In genomic region chr10:78763651-78764395, GRCh38 we compare ENCODE assay signal across 10 cellular contexts.
DNase-seq lines count a peak whose midpoint lies in the region; ATAC-seq and TF ChIP-seq lines count a peak whose summit lies in the region.
"Had no signal": no experiment of that assay in that cellular context is flagged by ENCODE, and none has a peak within 500 bp of the region (broad histone marks: within the 10 kb centered on the region; RNA-seq: fewer than 3 reads in every experiment).

No MANE protein-coding gene starts in this region.

- peak overlapping the region in 6 of 11 experiments; percentile 3 to 50 (median 44); a peak in 8 of 22 replicates for H3K27ac ChIP-seq in BLaER1 treated with 17β-estradiol and CSF1 and Interleukin-3, amounts not matched to agents 10 nM and 100 nM
- H3K27ac ChIP-seq in ascending aorta, result peak overlapping the region; percentile 16 to 89

- no peaks in the 10 kb centered on the region for H4K20me1 ChIP-seq in BLaER1 treated with 17β-estradiol and CSF1 and Interleukin-3, amounts not matched to agents 10 nM and 100 nM

- no peaks in the 10 kb centered on the region for H3K27me3 ChIP-seq in BLaER1 treated with 17β-estradiol and CSF1 and Interleukin-3, amounts not matched to agents 10 nM and 100 nM
- no peaks in the 10 kb centered on the region for H3K27me3 ChIP-seq in ascending aorta

- H3K4me1 ChIP-seq in BLaER1 treated with 17β-estradiol and CSF1 and Interleukin-3, amounts not matched to agents 10 nM and 100 nM, result peaks cover 0 to 71% (median 54%) of the 10 kb centered on the region in 10 experiments; a peak in 17 of 20 replicates
- H3K4me1 ChIP-seq in ascending aorta, result peaks cover 8 to 10% of the 10 kb centered on the region in 2 donors

- H3K9me3 ChIP-seq in BLaER1 treated with 17β-estradiol and CSF1 and Interleukin-3, amounts not matched to agents 10 nM and 100 nM (replicated peaks in 1 of 11), result no peaks in the 10 kb centered on the region
- no peaks in the 10 kb centered on the region for H3K9me3 ChIP-seq in ascending aorta

- intact Hi-C loops in ascending aorta (cut with DNase I) (no loop called here), posterior vena cava (cut with DNase I) (no loop called here)

- no peak overlapping the region for H3K9ac ChIP-seq in BLaER1 treated with 17β-estradiol and CSF1 and Interleukin-3, amounts not matched to agents 10 nM and 100 nM

- peak overlapping the region in 9 of 11 experiments; percentile 23 to 85 (median 75); a peak in 17 of 22 replicates for H3K4me2 ChIP-seq in BLaER1 treated with 17β-estradiol and CSF1 and Interleukin-3, amounts not matched to agents 10 nM and 100 nM

- H3K36me3 ChIP-seq in BLaER1 treated with 17β-estradiol and CSF1 and Interleukin-3, amounts not matched to agents 10 nM and 100 nM, result no peaks in the 10 kb centered on the region
- no peaks in the 10 kb centered on the region for H3K36me3 ChIP-seq in ascending aorta

- TF ChIP-seq CTCF in ascending aorta (IDR thresholded peaks at IDR 0.05), result no peak

- H3K4me3 ChIP-seq in BLaER1 treated with 17β-estradiol and CSF1 and Interleukin-3, amounts not matched to agents 10 nM and 100 nM, result no peak overlapping the region
- H3K4me3 ChIP-seq in ascending aorta, result no peak overlapping the region

- peak in 1 of 2 donors; percentile 26 for DNase-seq in ascending aorta (ENCODE audit: low spot score in 2 of 2)
- DNase-seq in posterior vena cava (ENCODE audit: low spot score), result peak; percentile 83
- DNase-seq in NK-92 treated with Interleukin-12 subunit alpha and Interleukin-12 subunit beta, amount 100 ng/mL, for 24 hours (lab: John Stamatoyannopoulos, UW), result no peak
- no peak for DNase-seq in NCI-H526 (lab: John Stamatoyannopoulos, UW)
- DNase-seq: CD8-positive, alpha-beta T cell; Karpas-422 had no signal

- ATAC-seq in GM21447 (IDR thresholded peaks at IDR 0.05; ENCODE audit: unreplicated experiment), result peak; percentile 49
- no peak for ATAC-seq in GM21381 (IDR thresholded peaks at IDR 0.05; ENCODE audit: unreplicated experiment)
- ATAC-seq in HG03280 (IDR thresholded peaks at IDR 0.05; ENCODE audit: unreplicated experiment), result no peak
- ATAC-seq: CD8-positive, alpha-beta T cell had no signal
